8 cellular contexts compared by ENCODE assay signal in the genomic region with DNA sequence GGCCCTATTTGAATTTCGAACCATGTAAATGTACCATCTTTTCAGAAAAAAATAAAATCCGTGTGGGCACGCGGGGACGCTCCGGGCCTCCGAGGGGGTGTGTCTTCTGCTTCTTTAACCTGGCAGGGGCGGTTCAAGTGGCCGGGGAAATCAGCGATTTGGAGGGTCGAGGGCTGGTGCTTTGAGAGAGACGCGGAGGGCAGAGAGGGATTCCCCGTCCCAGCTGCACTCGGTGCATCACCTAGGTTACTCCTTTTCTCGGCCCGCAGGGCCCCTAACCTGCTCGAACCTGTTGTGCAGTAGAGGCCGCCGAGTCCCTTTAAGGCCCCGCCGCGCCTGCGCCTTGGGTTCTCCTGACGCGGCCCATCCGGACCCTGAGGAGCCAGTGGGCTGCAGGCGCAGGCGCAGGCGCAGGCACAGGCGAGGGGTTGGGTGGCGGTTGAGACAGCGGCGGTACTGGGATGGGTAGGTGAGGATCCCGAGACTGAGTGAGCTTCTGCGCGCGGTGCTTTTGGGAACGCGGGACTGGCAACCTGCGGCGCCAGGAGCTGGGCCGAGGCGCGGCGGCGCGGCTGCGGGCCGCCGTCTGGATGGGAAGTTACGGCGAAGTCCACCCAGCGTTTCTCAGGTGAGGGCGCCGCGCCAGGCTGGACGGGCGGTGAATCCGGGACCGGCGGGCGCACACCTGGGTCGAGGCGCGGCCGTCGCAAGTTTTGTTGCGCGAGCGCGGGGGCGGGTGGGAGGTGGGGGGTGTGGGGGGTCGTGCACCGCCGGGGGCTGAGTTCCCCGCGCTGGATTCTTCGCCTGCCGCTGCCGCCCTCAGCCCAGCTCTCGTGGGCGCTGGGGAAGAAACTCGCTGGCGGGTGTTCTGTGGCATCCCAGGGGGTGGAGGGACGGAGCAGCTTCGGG. TPM values are rescaled to one million over a fixed set of nuclear protein-coding genes. Genes with fewer than 3 reads are reported as not detected.
DNase-seq lines count a peak whose midpoint lies in the region; ATAC-seq and FAIRE-seq lines count a peak whose summit lies in the region.

A gene with protein sequence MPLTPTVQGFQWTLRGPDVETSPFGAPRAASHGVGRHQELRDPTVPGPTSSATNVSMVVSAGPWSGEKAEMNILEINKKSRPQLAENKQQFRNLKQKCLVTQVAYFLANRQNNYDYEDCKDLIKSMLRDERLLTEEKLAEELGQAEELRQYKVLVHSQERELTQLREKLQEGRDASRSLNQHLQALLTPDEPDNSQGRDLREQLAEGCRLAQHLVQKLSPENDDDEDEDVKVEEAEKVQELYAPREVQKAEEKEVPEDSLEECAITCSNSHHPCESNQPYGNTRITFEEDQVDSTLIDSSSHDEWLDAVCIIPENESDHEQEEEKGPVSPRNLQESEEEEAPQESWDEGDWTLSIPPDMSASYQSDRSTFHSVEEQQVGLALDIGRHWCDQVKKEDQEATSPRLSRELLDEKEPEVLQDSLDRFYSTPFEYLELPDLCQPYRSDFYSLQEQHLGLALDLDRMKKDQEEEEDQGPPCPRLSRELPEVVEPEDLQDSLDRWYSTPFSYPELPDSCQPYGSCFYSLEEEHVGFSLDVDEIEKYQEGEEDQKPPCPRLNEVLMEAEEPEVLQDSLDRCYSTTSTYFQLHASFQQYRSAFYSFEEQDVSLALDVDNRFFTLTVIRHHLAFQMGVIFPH (plus strand): TSS at position 417 of the 909 bp plus-strand sequence. CDS start 4,950 bp downstream, outside the sequence.

- peaks cover 20% of the 10 kb centered on the region for H3K4me1 ChIP-seq in CD4-positive, CD25-positive, alpha-beta regulatory T cell (ENCODE audit: control insufficient read depth, insufficient read depth, low read length, poor library complexity, severe bottlenecking)

- no peaks in the 10 kb centered on the region for H3K9me3 ChIP-seq in CD4-positive, CD25-positive, alpha-beta regulatory T cell (ENCODE audit: control insufficient read depth in 2 of 2, low read length in 2 of 2)

- H3K4me3 Mint-ChIP-seq in CD4-positive, CD25-positive, alpha-beta regulatory T cell: peak within 1 kb of the TSS; percentile 89 to 94 (median 92)
- H3K4me3 Mint-ChIP-seq in naive B cell: peak within 1 kb of the TSS; percentile 83 to 95 (median 91)

- ATAC-seq in CD4-positive, CD25-positive, alpha-beta regulatory T cell (ENCODE audit: low read depth in 2 of 2): peak; percentile 95 to 96
- peak; percentile 63 for ATAC-seq in GM19467 (IDR thresholded peaks at IDR 0.05; ENCODE audit: unreplicated experiment)
- peak; percentile 95 for ATAC-seq in naive B cell (ENCODE audit: low read depth in 2 of 2)

- peaks cover 0 to 21% (median 13%) of the 10 kb centered on the region in 4 donors for H3K4me1 Mint-ChIP-seq in CD4-positive, CD25-positive, alpha-beta regulatory T cell
- peaks cover 13 to 19% (median 17%) of the 10 kb centered on the region in 3 donors for H3K4me1 Mint-ChIP-seq in naive B cell

- H3K27ac ChIP-seq in CD4-positive, CD25-positive, alpha-beta regulatory T cell (ENCODE audit: insufficient read depth, low read length, poor library complexity, severe bottlenecking): peak within 1 kb of the TSS; percentile 60

- peak within 1 kb of the TSS; percentile 67 for H3K4me3 ChIP-seq in CD4-positive, CD25-positive, alpha-beta regulatory T cell (ENCODE audit: low read depth, low read length)

- FAIRE-seq in RCC 7860 (lab: Jason Lieb, UNC): no peak

- DNase-seq in CD4-positive, CD25-positive, alpha-beta regulatory T cell: peak; percentile 52 to 89 (median 69)
- DNase-seq in HuH-7 (ENCODE audit: low spot score) (peak; percentile 79), RCC 7860 (ENCODE audit: low spot score) (peak; percentile 66), activated T-helper 1 cell treated with Interleukin-2 at 50 U/mL for 16 hours (ENCODE audit: low read depth) (peak; percentile 79), fibroblast of gingiva (ENCODE audit: low read depth) (peak; percentile 83), naive B cell (peak; percentile 82)
- DNase-seq in stimulated activated CD8-positive, alpha-beta memory T cell treated with anti-CD3 and anti-CD28 coated beads, Interleukin-7, amount 100 ng/mL, for 48 hours (ENCODE audit: extremely low read depth in 1 of 2, low read depth in 1 of 2): peak; percentile 72 to 83

- no peaks in the 10 kb centered on the region for H3K27me3 ChIP-seq in CD4-positive, CD25-positive, alpha-beta regulatory T cell (ENCODE audit: control insufficient read depth, insufficient read depth, low read length)

- H3K36me3 ChIP-seq in CD4-positive, CD25-positive, alpha-beta regulatory T cell (ENCODE audit: control insufficient read depth, insufficient read depth, low read length): no peaks in the 10 kb centered on the region

- peaks cover 27% of the 10 kb centered on the region for H3K27me3 Mint-ChIP-seq in CD4-positive, CD25-positive, alpha-beta regulatory T cell
- peaks cover 15 to 35% (median 22%) of the 10 kb centered on the region in 3 donors for H3K27me3 Mint-ChIP-seq in naive B cell

- peak within 1 kb of the TSS; percentile 90 to 96 (median 95) for H3K27ac Mint-ChIP-seq in CD4-positive, CD25-positive, alpha-beta regulatory T cell
- peak within 1 kb of the TSS in 4 of 6 donors; percentile 70 to 94 (median 88) for H3K27ac Mint-ChIP-seq in naive B cell

- no peaks in the 10 kb centered on the region for H3K36me3 Mint-ChIP-seq in CD4-positive, CD25-positive, alpha-beta regulatory T cell
- H3K36me3 Mint-ChIP-seq in naive B cell: no peaks in the 10 kb centered on the region

- H3K9me3 Mint-ChIP-seq in CD4-positive, CD25-positive, alpha-beta regulatory T cell: no peaks in the 10 kb centered on the region
- H3K9me3 Mint-ChIP-seq in naive B cell: peaks cover 0 to 1% (median 0%) of the 10 kb centered on the region in 7 donors

RNA-seq across cellular contexts. Expression of the gene that starts here (rescaled TPM):
- 2.9 TPM for total RNA-seq in CD4-positive, CD25-positive, alpha-beta regulatory T cell
- 1 to 10 TPM; 1.2 to 2.7 (median 2.0) TPM for polyA plus RNA-seq in CD4-positive, CD25-positive, alpha-beta regulatory T cell
- 1 to 10 TPM in 1 of 6 donors, under 1 TPM in 4, not detected in 1; 0.29 to 2.1 (median 0.43) TPM for polyA plus RNA-seq in naive B cell (ENCODE audit: low read depth in 6 of 6)

Comparison
In these comparisons a context has a peak if more than half of its experiments do, and no peak if none do; other contexts are left out.
1. Peak in every context shown above with its lines: DNase-seq, ATAC-seq, H3K4me3 ChIP-seq and H3K27ac ChIP-seq.